9 cellular contexts compared by ENCODE assay signal in genomic region chr14:95507174-95507573, GRCh38. TPM values are rescaled to one million over a fixed set of nuclear protein-coding genes. Genes with fewer than 3 reads are reported as not detected.
DNase-seq lines count a peak whose midpoint lies in the region; ATAC-seq, FAIRE-seq and TF ChIP-seq lines count a peak whose summit lies in the region.
"Had no signal": no experiment of that assay in that cellular context is flagged by ENCODE, and none has a peak within 500 bp of the region (broad histone marks: within the 10 kb centered on the region; RNA-seq: fewer than 3 reads in every experiment).

No MANE protein-coding gene starts in this region.

- TF ChIP-seq POLR2A in HepG2 (IDR thresholded peaks at IDR 0.05; ENCODE audit: insufficient read depth in 1 of 2, low read depth in 2 of 2, low read length in 2 of 2) = no peak

- H3K9me3 Mint-ChIP-seq in osteocyte (ENCODE audit: unreplicated experiment) = no peaks in the 10 kb centered on the region
- H3K9me3 Mint-ChIP-seq: activated B cell treated with CpG ODN at 0.5 μM for 24 hours had no signal

- H3K27ac ChIP-seq in liver (ENCODE audit: low read depth in 1 of 2, low read length in 2 of 2) = peak overlapping the region in 1 of 2 donors; percentile 43
- no peak overlapping the region for H3K27ac ChIP-seq in HepG2 (ENCODE audit: extremely low read length, insufficient read depth, low read length)
- peak overlapping the region; percentile 30 to 46 for H3K27ac ChIP-seq in aorta (ENCODE audit: low read depth in 1 of 2, low read length in 2 of 2)

- no TSS peak for BruUV-seq in HepG2 (replicated peaks; lab: Mats Ljungman, UMichigan)

- no peak overlapping the region for H3K9ac ChIP-seq in liver (ENCODE audit: low read depth in 1 of 2, low read length in 2 of 2)
- H3K9ac ChIP-seq in HepG2 (ENCODE audit: insufficient read depth, low read depth, low read length) = no peak overlapping the region

- ATAC-seq in HepG2 (no peak), left lobe of liver (peak; percentile 82), aorta (ENCODE audit: low FRiP score) (peak; percentile 89)

- no peaks in the 10 kb centered on the region for H3K27me3 ChIP-seq in liver (ENCODE audit: control insufficient read depth in 4 of 4, insufficient read depth in 4 of 4, low read length in 3 of 4)
- no peaks in the 10 kb centered on the region for H3K27me3 ChIP-seq in HepG2 (ENCODE audit: control insufficient read depth in 1 of 2, insufficient read depth in 2 of 2, low read length in 2 of 2)
- no peaks in the 10 kb centered on the region for H3K27me3 ChIP-seq in aorta (ENCODE audit: control insufficient read depth in 1 of 2, insufficient read depth in 2 of 2, low read length in 1 of 2)

- no peaks in the 10 kb centered on the region for H3K27me3 Mint-ChIP-seq in osteocyte (ENCODE audit: unreplicated experiment)
- H3K27me3 Mint-ChIP-seq: activated B cell treated with CpG ODN at 0.5 μM for 24 hours had no signal

- no peak for TF ChIP-seq CTCF in liver (IDR thresholded peaks at IDR 0.05; ENCODE audit: low read depth, low read length, missing input control)
- no peak for TF ChIP-seq CTCF in HepG2 (CRISPR knock-in tag; IDR thresholded peaks at IDR 0.05)
- no peak for TF ChIP-seq CTCF in astrocyte of the spinal cord (IDR thresholded peaks at IDR 0.05; ENCODE audit: low read depth, low read length)
- no peak for TF ChIP-seq CTCF in osteocyte (IDR thresholded peaks at IDR 0.05)

- H3K79me2 ChIP-seq in HepG2 (ENCODE audit: insufficient read depth, low read length) = peaks cover 15% of the 10 kb centered on the region

- no peak overlapping the region for H3K27ac Mint-ChIP-seq in osteocyte (ENCODE audit: unreplicated experiment)
- H3K27ac Mint-ChIP-seq: activated B cell treated with CpG ODN at 0.5 μM for 24 hours had no signal

- H3K4me3 ChIP-seq in liver (ENCODE audit: low read depth in 1 of 3, low read length in 3 of 3) (no peak overlapping the region), HepG2 (replicated peaks in 1 of 3; ENCODE audit: insufficient read depth in 1 of 3, low read depth in 2 of 3, low read length in 3 of 3) (no peak overlapping the region), astrocyte of the spinal cord (ENCODE audit: low read depth, low read length) (no peak overlapping the region), aorta (ENCODE audit: low read length in 2 of 2) (no peak overlapping the region)

- peaks cover 47% of the 10 kb centered on the region for H3K36me3 Mint-ChIP-seq in osteocyte (ENCODE audit: unreplicated experiment)

- peaks cover 2 to 25% (median 16%) of the 10 kb centered on the region in 4 donors for H3K4me1 ChIP-seq in liver (ENCODE audit: control insufficient read depth in 4 of 4, insufficient read depth in 4 of 4, low read length in 3 of 4)
- peaks cover 25% of the 10 kb centered on the region for H3K4me1 ChIP-seq in HepG2 (ENCODE audit: insufficient read depth, low read length)
- H3K4me1 ChIP-seq in aorta (ENCODE audit: control insufficient read depth in 1 of 2, insufficient read depth in 2 of 2, low read length in 2 of 2) = no peaks in the 10 kb centered on the region

- no peak for DNase-seq in HepG2 (ENCODE audit: low spot score)
- peak; percentile 90 for DNase-seq in astrocyte of the spinal cord (ENCODE audit: low read depth, low spot score)
- DNase-seq in left lobe of liver (ENCODE audit: low spot score) = peak; percentile 72
- peak; percentile 85 to 87 for DNase-seq in aorta
- no peak for DNase-seq in osteocyte (ENCODE audit: extremely low spot score, unreplicated experiment)
- DNase-seq in HuH-7 (ENCODE audit: low spot score) = no peak
- no peak for DNase-seq in NCI-H1417 (lab: John Stamatoyannopoulos, UW)
- DNase-seq: activated B cell treated with CpG ODN at 0.5 μM for 24 hours had no signal

- H3K4me2 ChIP-seq in HepG2 (ENCODE audit: low read depth, low read length) = no peak overlapping the region

- POLR2A ChIA-PET in HepG2 (lab: Yijun Ruan, JAX) = no interaction called here

- TF ChIP-seq EP300 in HepG2 (IDR thresholded peaks at IDR 0.05; ENCODE audit: low read depth in 2 of 2, low read length in 2 of 2) (no peak), HepG2 (CRISPR knock-in tag; IDR thresholded peaks at IDR 0.05; ENCODE audit: borderline replicate concordance) (no peak)

- 47% methylated on average over 8 of the region's 8 CpGs for WGBS in liver
- 97% methylated on average over 8 of the region's 8 CpGs for WGBS in HepG2 (ENCODE audit: low lambda C conversion rate)
- 4% methylated on average over 8 of the region's 8 CpGs for WGBS in aorta, 2 donors

- peaks cover 53% of the 10 kb centered on the region for H3K4me1 Mint-ChIP-seq in osteocyte (ENCODE audit: unreplicated experiment)

- intact Hi-C loops in HepG2 (cut with micrococcal nuclease; ENCODE audit: unreplicated experiment) (no loop called here), aorta (cut with DNase I) (no loop called here)

- in situ Hi-C loops in HepG2 (cut with HindIII; ENCODE audit: extremely low pct_ligation_motif_present, low pct_unique_long_range_greater_than_20kb) (no loop called here), astrocyte of the spinal cord (cut with HindIII; ENCODE audit: low sequenced_read_pairs) (no loop called here)

- TF ChIP-seq RAD21 in liver (IDR thresholded peaks at IDR 0.05) (no peak), HepG2 (CRISPR knock-in tag; IDR thresholded peaks at IDR 0.05) (no peak)

- no peak for FAIRE-seq in HepG2 (lab: Jason Lieb, UNC)

- H3K36me3 ChIP-seq in liver (ENCODE audit: control insufficient read depth in 4 of 4, insufficient read depth in 3 of 4, low read depth in 1 of 4, low read length in 3 of 4) = no peaks in the 10 kb centered on the region
- peaks cover 1 to 8% of the 10 kb centered on the region in 2 experiments; a peak in 3 of 5 replicates for H3K36me3 ChIP-seq in HepG2 (replicated peaks in 1 of 2; ENCODE audit: control insufficient read depth in 1 of 2, insufficient read depth in 2 of 2, low read length in 2 of 2)
- H3K36me3 ChIP-seq in aorta (ENCODE audit: control insufficient read depth in 1 of 2, insufficient read depth in 2 of 2, low read length in 1 of 2) = no peaks in the 10 kb centered on the region

- no peak overlapping the region for H2AFZ ChIP-seq in HepG2 (ENCODE audit: low read length)

- H3K4me3 Mint-ChIP-seq in osteocyte (ENCODE audit: unreplicated experiment) = no peak overlapping the region
- H3K4me3 Mint-ChIP-seq: activated B cell treated with CpG ODN at 0.5 μM for 24 hours had no signal

- H4K20me1 ChIP-seq in HepG2 (ENCODE audit: insufficient read depth, low read length) = no peaks in the 10 kb centered on the region

- CTCF ChIA-PET in HepG2 (lab: Yijun Ruan, JAX; ENCODE audit: low intra/inter-chr PET ratio, low total read pairs) = no interaction called here

- H3K9me3 ChIP-seq in liver (ENCODE audit: control insufficient read depth in 4 of 4, low read length in 3 of 4) (no peaks in the 10 kb centered on the region), HepG2 (ENCODE audit: low read length) (no peaks in the 10 kb centered on the region), aorta (ENCODE audit: control insufficient read depth, low read length) (no peaks in the 10 kb centered on the region)

RNA-seq across cellular contexts. Expression of gene SYNE3, which starts 9.3 kb away (rescaled TPM):
- total RNA-seq in liver (1 to 10 TPM; 8.3 to 9.0 TPM), HepG2 (2016; rRNA removed; fragmentation: Illumina TruSeq; extraction: Trizol) (7.8 and 9.0 TPM in 2 replicates), left lobe of liver (13.6 TPM), aorta (10 to 100 TPM; 39.1 to 61.5 TPM), osteocyte (105 and 114 TPM in 2 replicates)
- polyA plus RNA-seq in liver (1 to 10 TPM in 1 of 2 donors, under 1 TPM in 1; 0.47 to 1.1 TPM), HepG2 (2011; rRNA removed) (8.0 and 9.3 TPM in 2 replicates), aorta (1 to 10 TPM; 3.0 to 6.9 TPM)
- total RNA-seq in HepG2 (2016; cell fraction: cytosol; rRNA removed; fragmentation: Illumina TruSeq; extraction: Trizol; ENCODE audit: low read depth) = 2.1 and 2.5 TPM in 2 replicates
- 6.6 and 8.6 TPM in 2 replicates for total RNA-seq in HepG2 (2016; cell fraction: insoluble cytoplasmic fraction; rRNA removed; fragmentation: Illumina TruSeq; extraction: Trizol)
- total RNA-seq in HepG2 (2016; cell fraction: membrane; rRNA removed; fragmentation: Illumina TruSeq; extraction: Trizol) = 2.8 and 3.5 TPM in 2 replicates
- total RNA-seq in HepG2 (2016; cell fraction: nucleus; rRNA removed; fragmentation: Illumina TruSeq; extraction: Trizol) = 14.8 and 16.4 TPM in 2 replicates
- polyA plus RNA-seq in HepG2 (2011; cell fraction: cytosol; rRNA removed) = 3.1 and 3.2 TPM in 2 replicates
- 32.7 and 44.3 TPM in 2 replicates for polyA plus RNA-seq in HepG2 (2011; cell fraction: nucleus; rRNA removed)
- polyA plus RNA-seq in HepG2 (2012) = 3.7 and 4.9 TPM in 2 replicates
- polyA plus RNA-seq in HepG2 (2016; cell fraction: cytosol; fragmentation: Illumina TruSeq; extraction: Trizol; ENCODE audit: low read depth) = 0.24 and 0.25 TPM in 2 replicates
- 2.0 and 2.7 TPM in 2 replicates for polyA plus RNA-seq in HepG2 (2016; cell fraction: insoluble cytoplasmic fraction; fragmentation: Illumina TruSeq; extraction: Trizol; ENCODE audit: low read depth)
- polyA plus RNA-seq in HepG2 (2016; cell fraction: membrane; fragmentation: Illumina TruSeq; extraction: Trizol; ENCODE audit: low read depth) = 0.50 and 0.55 TPM in 2 replicates
- 10.7 and 10.9 TPM in 2 replicates for polyA plus RNA-seq in HepG2 (2016; cell fraction: nucleus; fragmentation: Illumina TruSeq; extraction: Trizol; ENCODE audit: insufficient read depth, low read depth)
- 0.72 and 21.2 TPM in 2 replicates for polyA minus RNA-seq in HepG2 (2011; rRNA and poly(A)+ RNA removed; ENCODE audit: low replicate concordance)
- 6.8 and 8.6 TPM in 2 replicates for polyA minus RNA-seq in HepG2 (2011; cell fraction: cytosol; rRNA and poly(A)+ RNA removed)
- 43.0 and 46.7 TPM in 2 replicates for polyA minus RNA-seq in HepG2 (2011; cell fraction: nucleus; rRNA and poly(A)+ RNA removed)

RNA-seq across cellular contexts. Expression of gene GLRX5, which starts 27.7 kb away (rescaled TPM):
- total RNA-seq in liver = 100 to 1,000 TPM in 1 of 2 donors, 10 to 100 TPM in 1; 28.4 to 172 TPM
- polyA plus RNA-seq in liver = 10 to 100 TPM; 34.1 to 45.3 TPM
- total RNA-seq in HepG2 (2016; rRNA removed; fragmentation: Illumina TruSeq; extraction: Trizol) = 115 and 122 TPM in 2 replicates
- 141 and 162 TPM in 2 replicates for total RNA-seq in HepG2 (2016; cell fraction: cytosol; rRNA removed; fragmentation: Illumina TruSeq; extraction: Trizol; ENCODE audit: low read depth)
- total RNA-seq in HepG2 (2016; cell fraction: insoluble cytoplasmic fraction; rRNA removed; fragmentation: Illumina TruSeq; extraction: Trizol) = 99.8 and 128 TPM in 2 replicates
- 204 and 226 TPM in 2 replicates for total RNA-seq in HepG2 (2016; cell fraction: membrane; rRNA removed; fragmentation: Illumina TruSeq; extraction: Trizol)
- total RNA-seq in HepG2 (2016; cell fraction: nucleus; rRNA removed; fragmentation: Illumina TruSeq; extraction: Trizol) = 42.6 and 50.7 TPM in 2 replicates
- 115 and 146 TPM in 2 replicates for polyA plus RNA-seq in HepG2 (2011; rRNA removed)
- 68.6 and 128 TPM in 2 replicates for polyA plus RNA-seq in HepG2 (2011; cell fraction: cytosol; rRNA removed)
- 20.1 and 32.1 TPM in 2 replicates for polyA plus RNA-seq in HepG2 (2011; cell fraction: nucleus; rRNA removed)
- polyA plus RNA-seq in HepG2 (2012) = 136 and 145 TPM in 2 replicates
- polyA plus RNA-seq in HepG2 (2016; cell fraction: cytosol; fragmentation: Illumina TruSeq; extraction: Trizol; ENCODE audit: low read depth) = 197 and 237 TPM in 2 replicates
- polyA plus RNA-seq in HepG2 (2016; cell fraction: insoluble cytoplasmic fraction; fragmentation: Illumina TruSeq; extraction: Trizol; ENCODE audit: low read depth) = 161 and 168 TPM in 2 replicates
- polyA plus RNA-seq in HepG2 (2016; cell fraction: membrane; fragmentation: Illumina TruSeq; extraction: Trizol; ENCODE audit: low read depth) = 243 and 290 TPM in 2 replicates
- polyA plus RNA-seq in HepG2 (2016; cell fraction: nucleus; fragmentation: Illumina TruSeq; extraction: Trizol; ENCODE audit: insufficient read depth, low read depth) = 104 and 106 TPM in 2 replicates
- polyA minus RNA-seq in HepG2 (2011; rRNA and poly(A)+ RNA removed; ENCODE audit: low replicate concordance) = 17.9 and 35.5 TPM in 2 replicates
- polyA minus RNA-seq in HepG2 (2011; cell fraction: cytosol; rRNA and poly(A)+ RNA removed) = 42.3 and 45.6 TPM in 2 replicates
- polyA minus RNA-seq in HepG2 (2011; cell fraction: nucleus; rRNA and poly(A)+ RNA removed) = 15.8 and 23.1 TPM in 2 replicates
- 31.4 TPM for total RNA-seq in left lobe of liver
- 10 to 100 TPM; 20.1 to 22.4 TPM for total RNA-seq in aorta
- polyA plus RNA-seq in aorta = 10 to 100 TPM; 41.9 to 54.2 TPM
- total RNA-seq in osteocyte = 53.1 and 55.1 TPM in 2 replicates

Comparison
In these comparisons a context has a peak if more than half of its experiments do, and no peak if none do; other contexts are left out.
1. DNase-seq: peak in astrocyte of the spinal cord (single experiment), left lobe of liver (single experiment) and aorta (2 of 2); none in HepG2 (single experiment), osteocyte (single experiment), HuH-7 (single experiment) and NCI-H1417 (0 of 3).